ENCODE assay signal across 11 cellular contexts in the genomic region with DNA sequence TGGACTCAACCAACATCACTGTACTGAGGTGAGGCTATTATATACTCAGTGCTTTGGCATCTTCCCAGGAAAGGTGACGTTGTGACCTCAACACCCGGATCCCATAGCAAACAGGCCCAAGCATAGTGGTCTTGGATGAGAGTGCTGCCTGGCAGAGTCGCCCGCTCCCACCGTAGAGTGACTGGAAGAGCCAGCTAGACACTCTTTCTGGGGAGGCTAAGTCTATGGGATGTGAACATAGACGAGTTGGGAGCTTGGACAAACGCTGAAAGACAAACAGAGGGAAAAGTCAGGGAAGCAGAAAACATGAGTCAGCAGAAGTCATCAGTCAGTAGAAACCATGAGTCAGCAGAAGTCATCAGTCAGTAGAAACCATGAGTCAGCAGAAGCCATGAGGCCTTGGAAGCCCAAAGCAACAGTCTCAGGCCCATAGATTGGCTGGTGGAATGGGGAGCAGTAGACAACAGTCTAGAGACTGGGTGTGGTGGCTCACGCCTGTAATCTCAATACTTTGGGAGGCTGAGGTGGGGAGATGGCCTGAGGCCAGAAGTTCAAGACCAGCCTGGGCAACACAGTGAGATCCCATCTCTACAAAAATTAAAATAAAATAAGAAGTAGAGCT.
DNase-seq lines count a peak whose midpoint lies in the region; ATAC-seq, FAIRE-seq and TF ChIP-seq lines count a peak whose summit lies in the region.
"Had no signal": no experiment of that assay in that cellular context is flagged by ENCODE, and none has a peak within 500 bp of the region (broad histone marks: within the 10 kb centered on the region; RNA-seq: fewer than 3 reads in every experiment).

No MANE protein-coding gene starts in this region.

- FAIRE-seq in GM12891 (lab: Jason Lieb, UNC) (no peak), GM19239 (lab: Jason Lieb, UNC) (no peak)

- H3K9ac ChIP-seq in PC-3 (ENCODE audit: low read length): peak overlapping the region; percentile 74

- ATAC-seq in PC-3: peak; percentile 61
- ATAC-seq: heart left ventricle had no signal

- no peaks in the 10 kb centered on the region for H3K9me3 ChIP-seq in PC-3 (ENCODE audit: low read length)

- intact Hi-C loops in PC-3 (cut with micrococcal nuclease): loop anchor here (2.0 kb wide), 1 partner anchor 38 kb away; no protein-coding TSS in a partner anchor

- no peaks in the 10 kb centered on the region for H3K9me2 ChIP-seq in PC-3 (replicated peaks; ENCODE audit: low read length)

- peak; percentile 27 for DNase-seq in stimulated activated CD4-positive, alpha-beta T cell treated with anti-CD3 and anti-CD28 coated beads, Interleukin-1b, Interleukin-23, amount 100 ng/mL, for 48 hours
- DNase-seq in stimulated activated CD4-positive, alpha-beta T cell treated with anti-CD3 and anti-CD28 coated beads, Interleukin-2, amount 100 ng/mL, for 48 hours: no peak
- DNase-seq in PC-3 (peak; percentile 98), epithelial cell of esophagus (ENCODE audit: low read depth) (peak; percentile 86), GM12891 (ENCODE audit: insufficient read length, low spot score) (no peak), NCI-H187 treated with DMSO at 0.1 percent for 48 hours (lab: John Stamatoyannopoulos, UW) (no peak), GM19239 (ENCODE audit: insufficient read length, low spot score) (no peak), cerebellar cortex (ENCODE audit: low spot score) (no peak)
- DNase-seq: heart left ventricle, NCI-H1694, WERI-Rb-1 had no signal

- TF ChIP-seq POLR2A in GM12891 (IDR thresholded peaks at IDR 0.05; ENCODE audit: low read depth, low read length): no peak

- peak overlapping the region; percentile 96 for H3K27ac ChIP-seq in PC-3 (ENCODE audit: low read length)
- H3K27ac ChIP-seq: heart left ventricle, WERI-Rb-1 had no signal

- H2AFZ ChIP-seq in PC-3 (ENCODE audit: low read length): no peak overlapping the region

- H3K27me3 ChIP-seq in PC-3 (ENCODE audit: low read length): no peaks in the 10 kb centered on the region
- H3K27me3 ChIP-seq: heart left ventricle had no signal

- peaks cover 67% of the 10 kb centered on the region for H3K4me1 ChIP-seq in PC-3 (ENCODE audit: insufficient read depth, low read length)
- H3K4me1 ChIP-seq: heart left ventricle had no signal

- H3K79me2 ChIP-seq in PC-3 (ENCODE audit: low read length): no peaks in the 10 kb centered on the region

- no peaks in the 10 kb centered on the region for H3K36me3 ChIP-seq in PC-3 (ENCODE audit: low read depth, low read length)
- H3K36me3 ChIP-seq: heart left ventricle, WERI-Rb-1 had no signal

- no peak for TF ChIP-seq CTCF in PC-3 (conservative IDR thresholded peaks at IDR 0.05; ENCODE audit: low read depth, low read length)
- no peak for TF ChIP-seq CTCF in epithelial cell of esophagus (IDR thresholded peaks at IDR 0.05; ENCODE audit: insufficient read depth, low read depth, low read length, missing control alignments)

- no peak overlapping the region for H3K4me3 ChIP-seq in PC-3 (ENCODE audit: low read length)
- H3K4me3 ChIP-seq in epithelial cell of esophagus (ENCODE audit: low read length): no peak overlapping the region
- H3K4me3 ChIP-seq: heart left ventricle had no signal

- CTCF ChIA-PET in PC-3 (lab: Charles Lee): no interaction called here

- no TSS peak for BruUV-seq in PC-3 (replicated peaks; lab: Mats Ljungman, UMichigan)

- POLR2A ChIA-PET in PC-3 (lab: Charles Lee; ENCODE audit: unreplicated experiment): no interaction called here

- H3F3A ChIP-seq in PC-3 (ENCODE audit: low read length, unreplicated experiment): no peaks in the 10 kb centered on the region

- H3K4me2 ChIP-seq in PC-3 (ENCODE audit: low read length): peak overlapping the region; percentile 58

- no peaks in the 10 kb centered on the region for H4K20me1 ChIP-seq in PC-3 (ENCODE audit: low read length)

TF ChIP-seq in GM12891, 5 proteins besides CTCF, POLR2A, EP300 and RAD21:
- TF ChIP-seq POU2F2 (IDR thresholded peaks at IDR 0.05; ENCODE audit: low read depth, low read length) (no peak), POLR2AphosphoS5 (IDR thresholded peaks at IDR 0.05; ENCODE audit: low read depth, low read length) (no peak), SPI1 (IDR thresholded peaks at IDR 0.05; ENCODE audit: low read depth, low read length) (no peak), TAF1 (IDR thresholded peaks at IDR 0.05; ENCODE audit: low read depth, low read length) (no peak), PAX5 (IDR thresholded peaks at IDR 0.05; ENCODE audit: insufficient read depth, low read length, severe bottlenecking) (no peak)

Comparison
In these comparisons a context has a peak if more than half of its experiments do, and no peak if none do; other contexts are left out.
1. DNase-seq: peak in stimulated activated CD4-positive, alpha-beta T cell treated with anti-CD3 and anti-CD28 coated beads, Interleukin-1b, Interleukin-23, amount 100 ng/mL, for 48 hours (single experiment), PC-3 (single experiment) and epithelial cell of esophagus (single experiment); none in stimulated activated CD4-positive, alpha-beta T cell treated with anti-CD3 and anti-CD28 coated beads, Interleukin-2, amount 100 ng/mL, for 48 hours (0 of 2), GM12891 (single experiment), NCI-H187 treated with DMSO at 0.1 percent for 48 hours (single experiment), GM19239 (single experiment) and cerebellar cortex (single experiment).